32 cellular contexts compared by ENCODE assay signal in genomic region chr4:22245294-22245693, GRCh38.
"Had no signal": no experiment of that assay in that cellular context is flagged by ENCODE, and none has a peak within 500 bp of the region (broad histone marks: within the 10 kb centered on the region; RNA-seq: fewer than 3 reads in every experiment).

No MANE protein-coding gene starts in this region.

- H3K36me3 ChIP-seq: adrenal gland, ascending aorta, breast epithelium, cardiac muscle cell had no signal

- H3K4me1 ChIP-seq: adrenal gland, ascending aorta, body of pancreas, breast epithelium had no signal

- H3K27ac ChIP-seq: adrenal gland, ascending aorta, body of pancreas, breast epithelium, cardiac muscle cell had no signal

- FAIRE-seq: astrocyte, bronchial epithelial cell had no signal

- ATAC-seq: activated naive CD4-positive, alpha-beta T cell treated with anti-CD3 and anti-CD28 coated beads, Interleukin-2, amount 50 U/mL, for 72 hours; activated naive CD8-positive, alpha-beta T cell treated with anti-CD3 and anti-CD28 coated beads, Interleukin-2, amount 50 U/mL, for 24 hours; activated T-cell treated with anti-CD3 and anti-CD28 coated beads, Interleukin-2, amount 50 U/mL, for 4 hours; activated T-cell treated with anti-CD3 and anti-CD28 coated beads, Interleukin-2, amount 50 U/mL, for 72 hours; activated T-helper 17 cell treated with anti-CD3 and anti-CD28 coated beads, Interleukin-2, amount 50 U/mL, for 72 hours; body of pancreas had no signal

- H3K27me3 ChIP-seq: adrenal gland, ascending aorta, body of pancreas, breast epithelium, cardiac muscle cell had no signal

- H3K9me3 ChIP-seq: adrenal gland, ascending aorta, body of pancreas, breast epithelium had no signal

- H3K4me3 ChIP-seq: adrenal gland, ascending aorta, body of pancreas, breast epithelium, cardiac muscle cell had no signal

- DNase-seq: activated effector memory CD4-positive, alpha-beta T cell treated with anti-CD3 and anti-CD28 coated beads, Interleukin-2, amount 50 U/mL, for 16 hours; activated effector memory CD4-positive, alpha-beta T cell treated with Interleukin-2 at 50 U/mL for 16 hours; activated gamma-delta T cell; activated gamma-delta T cell treated with Interleukin-2 at 50 U/mL for 16 hours; activated naive CD4-positive, alpha-beta T cell; activated naive CD4-positive, alpha-beta T cell treated with anti-CD3 and anti-CD28 coated beads for 36 hours; activated naive CD4-positive, alpha-beta T cell treated with anti-CD3 and anti-CD28 coated beads, Interleukin-2, amount 10 ng/mL, durations not matched to agents 7 days and 5 days; activated naive CD4-positive, alpha-beta T cell treated with Interleukin-2 at 50 U/mL for 16 hours; activated naive CD8-positive, alpha-beta T cell treated with anti-CD3 and anti-CD28 coated beads for 36 hours; activated naive CD8-positive, alpha-beta T cell treated with anti-CD3 and anti-CD28 coated beads, Interleukin-2, amount 10 ng/mL, durations not matched to agents 7 days and 5 days; activated naive CD8-positive, alpha-beta T cell treated with anti-CD3 and anti-CD28 coated beads, Interleukin-2, amount 50 U/mL, for 24 hours; activated T-cell treated with anti-CD3 and anti-CD28 coated beads, Interleukin-2, amount 50 U/mL, for 1 hour; activated T-cell treated with anti-CD3 and anti-CD28 coated beads, Interleukin-2, amount 50 U/mL, for 24 hours; activated T-cell treated with anti-CD3 and anti-CD28 coated beads, Interleukin-2, amount 50 U/mL, for 4 hours; activated T-cell treated with anti-CD3 and anti-CD28 coated beads, Interleukin-2, amount 50 U/mL, for 48 hours; activated T-cell treated with anti-CD3 and anti-CD28 coated beads, Interleukin-2, amount 50 U/mL, for 72 hours; adrenal gland; amniotic stem cell; amygdala; anterior cingulate cortex; aorta; body of pancreas; caudate nucleus; central memory CD4-positive, alpha-beta T cell; cerebellar nuclear complex had no signal
